12 cellular contexts compared by ENCODE assay signal in genomic region chr2:171957061-171957460, GRCh38. TPM values are rescaled to one million over a fixed set of nuclear protein-coding genes. Genes with fewer than 3 reads are reported as not detected.
DNase-seq lines count a peak whose midpoint lies in the region; TF ChIP-seq lines count a peak whose summit lies in the region.
"Had no signal": no experiment of that assay in that cellular context is flagged by ENCODE, and none has a peak within 500 bp of the region (broad histone marks: within the 10 kb centered on the region; RNA-seq: fewer than 3 reads in every experiment).

No MANE protein-coding gene starts in this region.

- H3K4me1 ChIP-seq in neutrophil (ENCODE audit: control insufficient read depth in 1 of 2, insufficient read depth in 1 of 2, low read depth in 1 of 2, low read length in 1 of 2) (peaks cover 64 to 73% of the 10 kb centered on the region in 2 experiments), sigmoid colon (peaks cover 0 to 19% (median 12%) of the 10 kb centered on the region in 4 donors)

- no peak overlapping the region for H3K4me3 ChIP-seq in MG63
- H3K4me3 ChIP-seq in brain microvascular endothelial cell (ENCODE audit: low read depth, low read length), result no peak overlapping the region
- peak overlapping the region; percentile 6 to 44 for H3K4me3 ChIP-seq in neutrophil (ENCODE audit: low read depth in 1 of 2, low read length in 1 of 2)
- H3K4me3 ChIP-seq in sigmoid colon, result no peak overlapping the region
- H3K4me3 ChIP-seq: lung, transverse colon had no signal

- DNase-seq in SKM-1 treated with dmso at 0.1 percent for 144 hours (lab: John Stamatoyannopoulos, UW; ENCODE audit: unreplicated experiment), result peak; percentile 14
- no peak for DNase-seq in SKM-1 (lab: John Stamatoyannopoulos, UW; ENCODE audit: unreplicated experiment)
- DNase-seq in MG63, result peak; percentile 4
- no peak for DNase-seq in brain microvascular endothelial cell
- no peak for DNase-seq in central memory CD4-positive, alpha-beta T cell
- no peak for DNase-seq in stimulated activated naive CD4-positive, alpha-beta T cell treated with Interleukin-2 at 50 U/mL for 16 hours (lab: John Stamatoyannopoulos, UW)
- no peak for DNase-seq in sigmoid colon
- DNase-seq: CD8-positive, alpha-beta memory T cell; effector CD4-positive, alpha-beta T cell; transverse colon had no signal

- H3K36me3 ChIP-seq in MG63 (peaks cover 37% of the 10 kb centered on the region), brain microvascular endothelial cell (replicated peaks) (no peaks in the 10 kb centered on the region), neutrophil (no peaks in the 10 kb centered on the region), sigmoid colon (peaks cover 0 to 6% (median 0%) of the 10 kb centered on the region in 4 donors)
- H3K36me3 ChIP-seq: transverse colon had no signal

- 98% methylated on average over 2 of the region's 2 CpGs for WGBS in sigmoid colon, 2 donors

- TF ChIP-seq POLR2A in sigmoid colon (IDR thresholded peaks at IDR 0.05), result no peak

- H3K27ac ChIP-seq in brain microvascular endothelial cell, result no peak overlapping the region
- peak overlapping the region; percentile 82 for H3K27ac ChIP-seq in neutrophil
- no peak overlapping the region for H3K27ac ChIP-seq in sigmoid colon
- H3K27ac ChIP-seq: transverse colon had no signal

- intact Hi-C loops in sigmoid colon (cut with DNase I), result no loop called here

- in situ Hi-C loops in brain microvascular endothelial cell (cut with HindIII; ENCODE audit: low pct_ligation_motif_present, low sequenced_read_pairs), result no loop called here

- H3K27me3 ChIP-seq in MG63 (no peaks in the 10 kb centered on the region), brain microvascular endothelial cell (replicated peaks) (no peaks in the 10 kb centered on the region), neutrophil (no peaks in the 10 kb centered on the region), sigmoid colon (no peaks in the 10 kb centered on the region)
- H3K27me3 ChIP-seq: transverse colon had no signal

- TF ChIP-seq EP300 in sigmoid colon (IDR thresholded peaks at IDR 0.05), result no peak

- H3K9me3 ChIP-seq in MG63 (no peaks in the 10 kb centered on the region), neutrophil (no peaks in the 10 kb centered on the region), sigmoid colon (no peaks in the 10 kb centered on the region)
- H3K9me3 ChIP-seq: transverse colon had no signal

- TF ChIP-seq CTCF in brain microvascular endothelial cell (IDR thresholded peaks at IDR 0.05; ENCODE audit: low read depth, low read length, missing control alignments), result peak; percentile 17
- TF ChIP-seq CTCF in neutrophil (IDR thresholded peaks at IDR 0.05), result no peak
- TF ChIP-seq CTCF in sigmoid colon (IDR thresholded peaks at IDR 0.05), result no peak

RNA-seq across cellular contexts. Expression of gene HAT1, which starts 34.8 kb away (rescaled TPM):
- 51.3 and 118 TPM in 2 replicates for total RNA-seq in MG63 (2014; rRNA removed; shearing (Covaris generic); ENCODE audit: low replicate concordance)
- total RNA-seq in sigmoid colon, result 10 to 100 TPM; 25.5 to 41.0 (median 34.5) TPM
- 10 to 100 TPM; 26.4 to 40.6 (median 34.0) TPM for polyA plus RNA-seq in sigmoid colon

RNA-seq across cellular contexts. Expression of gene METAP1D, which starts 42.7 kb away (rescaled TPM):
- total RNA-seq in MG63 (2014; rRNA removed; shearing (Covaris generic); ENCODE audit: low replicate concordance), result 6.9 and 16.4 TPM in 2 replicates
- total RNA-seq in sigmoid colon, result 10 to 100 TPM in 2 of 4 donors, 1 to 10 TPM in 2; 7.8 to 14.4 (median 10.2) TPM
- 1 to 10 TPM in 2 of 3 donors, under 1 TPM in 1; 0.60 to 5.4 (median 2.3) TPM for polyA plus RNA-seq in sigmoid colon

Comparison
In these comparisons a context has a peak if more than half of its experiments do, and no peak if none do; other contexts are left out.
1. DNase-seq: peak in SKM-1 treated with dmso at 0.1 percent for 144 hours (single experiment) and MG63 (single experiment); none in SKM-1 (single experiment), brain microvascular endothelial cell (single experiment), central memory CD4-positive, alpha-beta T cell (single experiment), stimulated activated naive CD4-positive, alpha-beta T cell treated with Interleukin-2 at 50 U/mL for 16 hours (single experiment) and sigmoid colon (single experiment).
2. H3K4me3 ChIP-seq: peak in neutrophil (2 of 2); none in MG63 (single experiment), brain microvascular endothelial cell (single experiment) and sigmoid colon (0 of 4).